ENCODE assay signal across 20 cellular contexts in the genomic region with DNA sequence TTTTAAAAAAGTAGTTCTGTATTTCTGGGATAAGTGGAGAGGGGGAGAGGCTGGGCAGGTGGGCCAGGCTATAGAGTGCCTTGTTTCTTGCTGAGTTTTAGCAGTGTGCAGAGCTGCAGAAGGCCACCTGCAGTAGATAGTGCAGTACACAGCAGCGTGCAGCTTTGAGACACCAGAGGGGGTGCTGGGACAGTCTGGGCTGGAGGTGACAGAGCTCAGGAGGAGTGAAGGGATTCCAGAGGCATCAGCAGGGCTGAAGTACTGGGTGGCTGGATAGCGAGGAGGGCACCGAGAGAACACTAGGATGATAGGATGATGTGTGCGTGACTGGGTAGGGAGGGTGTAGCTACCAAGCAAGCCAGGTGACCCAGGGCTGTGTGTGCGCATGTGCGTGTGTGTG.
"Had no signal": no experiment of that assay in that cellular context is flagged by ENCODE, and none has a peak within 500 bp of the region (broad histone marks: within the 10 kb centered on the region; RNA-seq: fewer than 3 reads in every experiment).

No MANE protein-coding gene starts in this region.

- H3K4me3 Mint-ChIP-seq: activated B cell treated with CpG ODN at 0.5 μM for 24 hours; activated naive CD4-positive, alpha-beta T cell treated with anti-CD3 and anti-CD28 coated beads for 36 hours; activated T-cell treated with anti-CD3 and anti-CD28 coated beads, Interleukin-2, amount 50 U/mL, for 72 hours; nephron; stimulated activated memory B cell treated with anti-CD40 and anti-IgM and Interleukin-4, amounts not matched to agents 10 μg/mL and 1 μg/mL and 100 μg/mL, for 72 hours had no signal

- H3K9me3 ChIP-seq: body of pancreas, esophagus squamous epithelium, gastrocnemius medialis, pancreas, psoas muscle, right atrium auricular region, upper lobe of left lung had no signal

- H3K27me3 Mint-ChIP-seq: activated B cell treated with CpG ODN at 0.5 μM for 24 hours; stimulated activated memory B cell treated with anti-CD40 and anti-IgM and Interleukin-4, amounts not matched to agents 10 μg/mL and 1 μg/mL and 100 μg/mL, for 72 hours had no signal

- H3K27me3 ChIP-seq: body of pancreas, esophagus squamous epithelium, gastrocnemius medialis, pancreas, right atrium auricular region, upper lobe of left lung had no signal

- H3K9me3 Mint-ChIP-seq: activated B cell treated with CpG ODN at 0.5 μM for 24 hours; activated naive CD4-positive, alpha-beta T cell treated with anti-CD3 and anti-CD28 coated beads for 36 hours; activated T-cell treated with anti-CD3 and anti-CD28 coated beads, Interleukin-2, amount 50 U/mL, for 72 hours; nephron; stimulated activated memory B cell treated with anti-CD40 and anti-IgM and Interleukin-4, amounts not matched to agents 10 μg/mL and 1 μg/mL and 100 μg/mL, for 72 hours had no signal

- DNase-seq: activated B cell treated with CpG ODN at 0.5 μM for 24 hours; activated CD4-positive, alpha-beta T cell treated with anti-CD3 and anti-CD28 coated beads for 4 hours; activated CD4-positive, alpha-beta T cell treated with anti-CD3 and anti-CD28 coated beads, Interleukin-2, amount 50 U/mL, for 48 hours; activated effector memory CD4-positive, alpha-beta T cell treated with Interleukin-2 at 50 U/mL for 16 hours; activated naive CD4-positive, alpha-beta T cell treated with anti-CD3 and anti-CD28 coated beads for 36 hours; activated T-cell treated with anti-CD3 and anti-CD28 coated beads, Interleukin-2, amount 50 U/mL, for 72 hours; anterior cingulate cortex; body of pancreas; effector memory CD4-positive, alpha-beta T cell; esophagus squamous epithelium; gastrocnemius medialis; hippocampal formation; pancreas; psoas muscle; stimulated activated CD4-positive, alpha-beta T cell treated with anti-CD3 and anti-CD28 coated beads, Interleukin-1b, Interleukin-23, amount 100 ng/mL, for 48 hours; T-helper 9 cell; upper lobe of left lung had no signal

- H3K4me1 ChIP-seq: body of pancreas, esophagus squamous epithelium, gastrocnemius medialis, pancreas, psoas muscle, right atrium auricular region, upper lobe of left lung had no signal

- H3K4me3 ChIP-seq: body of pancreas, esophagus squamous epithelium, gastrocnemius medialis, pancreas, psoas muscle, right atrium auricular region, upper lobe of left lung had no signal

- H3K27ac Mint-ChIP-seq: activated B cell treated with CpG ODN at 0.5 μM for 24 hours; activated naive CD4-positive, alpha-beta T cell treated with anti-CD3 and anti-CD28 coated beads for 36 hours; activated T-cell treated with anti-CD3 and anti-CD28 coated beads, Interleukin-2, amount 50 U/mL, for 72 hours; nephron; stimulated activated memory B cell treated with anti-CD40 and anti-IgM and Interleukin-4, amounts not matched to agents 10 μg/mL and 1 μg/mL and 100 μg/mL, for 72 hours had no signal

- H3K4me1 Mint-ChIP-seq: activated B cell treated with CpG ODN at 0.5 μM for 24 hours; nephron; stimulated activated memory B cell treated with anti-CD40 and anti-IgM and Interleukin-4, amounts not matched to agents 10 μg/mL and 1 μg/mL and 100 μg/mL, for 72 hours had no signal

- ATAC-seq: activated T-cell treated with anti-CD3 and anti-CD28 coated beads, Interleukin-2, amount 50 U/mL, for 72 hours; body of pancreas; gastrocnemius medialis; pancreas; psoas muscle; stimulated activated memory B cell treated with anti-CD40 and anti-IgM and Interleukin-4, amounts not matched to agents 10 μg/mL and 1 μg/mL and 100 μg/mL, for 72 hours had no signal

- H3K27ac ChIP-seq: body of pancreas, esophagus squamous epithelium, gastrocnemius medialis, pancreas, psoas muscle, right atrium auricular region, upper lobe of left lung had no signal
